8 cellular contexts compared by ENCODE assay signal in the genomic region with DNA sequence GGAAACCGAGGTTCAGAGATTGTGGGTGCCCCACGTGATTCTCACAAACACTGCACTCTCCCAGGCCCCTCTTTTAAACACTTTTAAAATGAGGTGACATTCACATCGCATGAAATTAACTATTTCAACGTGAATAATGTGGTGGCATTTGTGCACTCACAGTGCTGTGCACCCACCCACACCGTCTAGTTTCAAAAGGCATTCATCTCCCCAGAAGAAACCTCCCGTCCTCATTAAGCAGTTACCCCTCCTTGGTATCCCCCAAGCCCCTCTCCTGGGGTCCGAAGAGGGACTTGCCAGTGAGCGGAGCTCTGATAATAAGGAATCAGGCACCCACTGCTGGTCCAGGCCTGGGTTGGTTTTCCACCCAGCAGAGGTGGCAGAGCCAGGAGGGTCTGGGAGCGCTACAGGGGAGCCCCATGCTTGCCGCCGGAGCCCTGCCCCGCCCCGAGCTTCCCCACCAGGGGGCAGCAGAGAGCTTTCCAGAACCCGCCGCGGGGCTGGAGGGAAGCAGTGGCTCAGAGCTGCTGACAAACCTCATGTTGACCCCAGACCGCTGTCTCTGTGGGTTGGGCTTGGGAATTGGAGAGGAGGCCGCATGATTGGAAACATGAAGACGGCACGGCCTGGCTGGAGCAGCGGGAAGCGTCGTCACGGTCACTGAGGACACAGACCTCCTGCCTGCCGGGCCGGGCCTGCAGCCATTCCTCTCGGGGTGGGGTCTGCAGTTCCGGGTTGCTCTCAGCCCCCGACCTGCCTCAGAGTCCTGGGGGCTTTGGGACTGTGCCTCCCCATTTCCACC. TPM values are rescaled to one million over a fixed set of nuclear protein-coding genes. Genes with fewer than 3 reads are reported as not detected.
DNase-seq lines count a peak whose midpoint lies in the region; ATAC-seq, FAIRE-seq and TF ChIP-seq lines count a peak whose summit lies in the region.

No MANE protein-coding gene starts in this region.

- peak; percentile 81 for DNase-seq in Caki2 (ENCODE audit: low read depth)
- DNase-seq in SKM-1 (lab: John Stamatoyannopoulos, UW; ENCODE audit: unreplicated experiment): peak; percentile 52
- peak; percentile 90 for DNase-seq in activated naive CD8-positive, alpha-beta T cell treated with anti-CD3 and anti-CD28 coated beads, Interleukin-2, amount 10 ng/mL, durations not matched to agents 7 days and 5 days
- peak; percentile 87 to 93 (median 88) for DNase-seq in heart left ventricle
- DNase-seq in pulmonary artery endothelial cell (ENCODE audit: low read depth, low spot score): peak; percentile 35
- peak; percentile 79 for DNase-seq in urothelium cell line (ENCODE audit: low spot score)

- ATAC-seq in GM21423 (IDR thresholded peaks at IDR 0.05; ENCODE audit: unreplicated experiment) (peak; percentile 57), heart left ventricle (peak; percentile 75 to 91 (median 86))
- ATAC-seq in activated naive CD8-positive, alpha-beta T cell treated with anti-CD3 and anti-CD28 coated beads, Interleukin-2, amount 10 ng/mL, durations not matched to agents 7 days and 5 days (ENCODE audit: low read depth): peak; percentile 88

- no peaks in the 10 kb centered on the region for H3K27me3 Mint-ChIP-seq in activated naive CD8-positive, alpha-beta T cell treated with anti-CD3 and anti-CD28 coated beads, Interleukin-2, amount 10 ng/mL, durations not matched to agents 7 days and 5 days

- peak overlapping the region in 7 of 12 donors; percentile 9 to 63 (median 47) for H3K27ac ChIP-seq in heart left ventricle

- POLR2A ChIA-PET in activated naive CD8-positive, alpha-beta T cell treated with anti-CD3 and anti-CD28 coated beads, Interleukin-2, amount 10 ng/mL, durations not matched to agents 7 days and 5 days (lab: Charles Lee): no interaction called here

- H3K27me3 ChIP-seq in heart left ventricle: no peaks in the 10 kb centered on the region

- H3K27ac Mint-ChIP-seq in activated naive CD8-positive, alpha-beta T cell treated with anti-CD3 and anti-CD28 coated beads, Interleukin-2, amount 10 ng/mL, durations not matched to agents 7 days and 5 days: no peak overlapping the region

- FAIRE-seq in urothelium cell line (lab: Jason Lieb, UNC): no peak

- no peaks in the 10 kb centered on the region for H3K9me3 Mint-ChIP-seq in activated naive CD8-positive, alpha-beta T cell treated with anti-CD3 and anti-CD28 coated beads, Interleukin-2, amount 10 ng/mL, durations not matched to agents 7 days and 5 days

- TF ChIP-seq CTCF in LNCAP (IDR thresholded peaks at IDR 0.05) (peak; percentile 94), heart left ventricle (IDR thresholded peaks at IDR 0.05) (peak; percentile 97 to 100 (median 98))

- peaks cover 0 to 21% (median 15%) of the 10 kb centered on the region in 12 donors for H3K4me1 ChIP-seq in heart left ventricle

- H3K4me3 ChIP-seq in heart left ventricle: no peak overlapping the region

- no peak for TF ChIP-seq POLR2A in heart left ventricle (IDR thresholded peaks at IDR 0.05)

- 21 to 30% (median 22%) methylated on average over 22 to 29 of the region's 29 CpGs for WGBS in heart left ventricle, 4 donors

- in situ Hi-C loops in Caki2 (cut with HindIII; ENCODE audit: low pct_unique_long_range_greater_than_20kb, low sequenced_read_pairs): no loop called here

- H3K4me1 Mint-ChIP-seq in activated naive CD8-positive, alpha-beta T cell treated with anti-CD3 and anti-CD28 coated beads, Interleukin-2, amount 10 ng/mL, durations not matched to agents 7 days and 5 days: no peaks in the 10 kb centered on the region

- H3K36me3 Mint-ChIP-seq in activated naive CD8-positive, alpha-beta T cell treated with anti-CD3 and anti-CD28 coated beads, Interleukin-2, amount 10 ng/mL, durations not matched to agents 7 days and 5 days: no peaks in the 10 kb centered on the region

- intact Hi-C loops in heart left ventricle (cut with DNase I): loop anchor here (1.0 to 10.0 kb wide), 11 partner anchors 65 to 355 kb away; partner anchors contain the start of gene CPZ (in 8 of the 10)

- no peaks in the 10 kb centered on the region for H3K9me3 ChIP-seq in heart left ventricle

- H3K4me3 Mint-ChIP-seq in activated naive CD8-positive, alpha-beta T cell treated with anti-CD3 and anti-CD28 coated beads, Interleukin-2, amount 10 ng/mL, durations not matched to agents 7 days and 5 days: no peak overlapping the region

- peaks cover 0 to 44% (median 8%) of the 10 kb centered on the region in 9 donors for H3K36me3 ChIP-seq in heart left ventricle

RNA-seq across cellular contexts. Expression of gene HTRA3, which starts 27.5 kb away (rescaled TPM):
- not detected in 2 replicates for total RNA-seq in Caki2 (2014; rRNA removed; shearing (Covaris generic); ENCODE audit: low replicate concordance)
- not detected for total RNA-seq in activated naive CD8-positive, alpha-beta T cell treated with anti-CD3 and anti-CD28 coated beads, Interleukin-2, amount 10 ng/mL, durations not matched to agents 7 days and 5 days
- 10 to 100 TPM; 26.8 to 84.6 (median 55.0) TPM for total RNA-seq in heart left ventricle
- 10 to 100 TPM; 28.9 to 50.1 TPM for polyA plus RNA-seq in heart left ventricle
- total RNA-seq in pulmonary artery endothelial cell: 3.3 and 6.5 TPM in 2 replicates

RNA-seq across cellular contexts. Expression of gene SH3TC1, which starts 43.0 kb away (rescaled TPM):
- total RNA-seq in Caki2 (2014; rRNA removed; shearing (Covaris generic); ENCODE audit: low replicate concordance): 8.0 and 16.3 TPM in 2 replicates
- total RNA-seq in activated naive CD8-positive, alpha-beta T cell treated with anti-CD3 and anti-CD28 coated beads, Interleukin-2, amount 10 ng/mL, durations not matched to agents 7 days and 5 days: 10 to 100 TPM; 14.8 to 15.7 TPM
- 10 to 100 TPM in 6 of 9 donors, 1 to 10 TPM in 3; 6.0 to 45.9 (median 11.5) TPM for total RNA-seq in heart left ventricle
- polyA plus RNA-seq in heart left ventricle: 1 to 10 TPM; 5.8 to 8.1 TPM
- total RNA-seq in pulmonary artery endothelial cell: 145 and 203 TPM in 2 replicates

Comparison
In these comparisons a context has a peak if more than half of its experiments do, and no peak if none do; other contexts are left out.
1. DNase-seq: peak in every context shown above with its lines; median percentile 90 in activated naive CD8-positive, alpha-beta T cell treated with anti-CD3 and anti-CD28 coated beads, Interleukin-2, amount 10 ng/mL, durations not matched to agents 7 days and 5 days; 88 in heart left ventricle; 81 in Caki2; 79 in urothelium cell line; 52 in SKM-1; 35 in pulmonary artery endothelial cell.